In genomic region chr4:143411527-143412480, GRCh38 we compare ENCODE assay signal across 10 cellular contexts.
DNase-seq lines count a peak whose midpoint lies in the region; ATAC-seq and TF ChIP-seq lines count a peak whose summit lies in the region.
"Had no signal": no experiment of that assay in that cellular context is flagged by ENCODE, and none has a peak within 500 bp of the region (broad histone marks: within the 10 kb centered on the region; RNA-seq: fewer than 3 reads in every experiment).

No MANE protein-coding gene starts in this region.

- H3K4me3 ChIP-seq in lower lobe of right lung: no peak overlapping the region
- H3K4me3 ChIP-seq in testis: no peak overlapping the region

- no peaks in the 10 kb centered on the region for H3K9me3 ChIP-seq in lower lobe of right lung
- no peaks in the 10 kb centered on the region for H3K9me3 ChIP-seq in testis

- DNase-seq in NCI-H1105 treated with DMSO at 0.1 percent for 48 hours (lab: John Stamatoyannopoulos, UW): peak; percentile 63
- DNase-seq in lower lobe of right lung: no peak
- peak; percentile 54 for DNase-seq in testis
- DNase-seq in stimulated activated CD4-positive, alpha-beta T cell treated with anti-CD3 and anti-CD28 coated beads, Interleukin-12 subunit alpha, Interleukin-12 subunit beta, amount 100 ng/mL, for 4 hours: no peak
- no peak for DNase-seq in KBM-7
- DNase-seq: activated CD4-positive, alpha-beta T cell treated with anti-CD3 and anti-CD28 coated beads, Interleukin-2, amount 50 U/mL, for 48 hours had no signal

- H3K36me3 ChIP-seq in lower lobe of right lung (peaks cover 11% of the 10 kb centered on the region), testis (ENCODE audit: low read depth, missing control alignments) (no peaks in the 10 kb centered on the region)

- H3K27ac ChIP-seq in cingulate gyrus (ENCODE audit: low read depth, low read length) (peak overlapping the region; percentile 98), lower lobe of right lung (peak overlapping the region; percentile 4), testis (peak overlapping the region; percentile 22 to 68)

- in situ Hi-C loops in KBM-7 (cut with MboI; ENCODE audit: low pct_unique_long_range_greater_than_20kb, low sequenced_read_pairs): no loop called here

- ATAC-seq in lower lobe of right lung (peak in 1 of 2 donors; percentile 67), HG02970 (IDR thresholded peaks at IDR 0.05; ENCODE audit: low FRiP score, unreplicated experiment) (no peak), HG03442 (IDR thresholded peaks at IDR 0.05; ENCODE audit: unreplicated experiment) (no peak)
- ATAC-seq: natural killer cell treated with Interleukin-12 subunit alpha and Interleukin-12 subunit beta and Interleukin-15 and Interleukin-18, amount 100 ng/mL, for 72 hours had no signal

- H3K4me1 ChIP-seq in lower lobe of right lung: peaks cover 42% of the 10 kb centered on the region
- peaks cover 18% of the 10 kb centered on the region for H3K4me1 ChIP-seq in testis

- H3K27me3 ChIP-seq in lower lobe of right lung (ENCODE audit: low read depth): no peaks in the 10 kb centered on the region
- H3K27me3 ChIP-seq in testis: no peaks in the 10 kb centered on the region

- 38 to 43% methylated on average over 7 of the region's 7 CpGs for WGBS in testis, 2 donors

- intact Hi-C loops in lower lobe of right lung (cut with DNase I): no loop called here
- intact Hi-C loops in testis (cut with DNase I; ENCODE audit: low total_unique reads): no loop called here

- TF ChIP-seq POLR2A in testis (IDR thresholded peaks at IDR 0.05): no peak

- TF ChIP-seq CTCF in lower lobe of right lung (IDR thresholded peaks at IDR 0.05) (no peak), testis (IDR thresholded peaks at IDR 0.05) (no peak)

Comparison
In these comparisons a context has a peak if more than half of its experiments do, and no peak if none do; other contexts are left out.
1. DNase-seq: peak in NCI-H1105 treated with DMSO at 0.1 percent for 48 hours (single experiment) and testis (single experiment); none in lower lobe of right lung (single experiment), stimulated activated CD4-positive, alpha-beta T cell treated with anti-CD3 and anti-CD28 coated beads, Interleukin-12 subunit alpha, Interleukin-12 subunit beta, amount 100 ng/mL, for 4 hours (single experiment) and KBM-7 (single experiment).
2. H3K27ac ChIP-seq: peak in every context shown above with its lines; median percentile 98 in cingulate gyrus; 45 in testis; 4 in lower lobe of right lung.